9 cellular contexts compared by ENCODE assay signal in genomic region chr17:2412561-2413021, GRCh38. TPM values are rescaled to one million over a fixed set of nuclear protein-coding genes. Genes with fewer than 3 reads are reported as not detected.
A peak's percentile ranks its signal among the peaks of the same experiment; 100 is the strongest.
DNase-seq lines count a peak whose midpoint lies in the region; ATAC-seq and TF ChIP-seq lines count a peak whose summit lies in the region.
"Had no signal": no experiment of that assay in that cellular context is flagged by ENCODE, and none has a peak within 500 bp of the region (broad histone marks: within the 10 kb centered on the region; RNA-seq: fewer than 3 reads in every experiment).

No MANE protein-coding gene starts in this region.

- peaks cover 3% of the 10 kb centered on the region for H3F3A ChIP-seq in PC-3 (ENCODE audit: low read length, unreplicated experiment)

- peaks cover 4% of the 10 kb centered on the region for H3K4me1 ChIP-seq in PC-3 (ENCODE audit: insufficient read depth, low read length)
- peaks cover 9 to 30% (median 13%) of the 10 kb centered on the region in 3 donors for H3K4me1 ChIP-seq in esophagus squamous epithelium
- H3K4me1 ChIP-seq in neutrophil (ENCODE audit: control insufficient read depth in 1 of 2, insufficient read depth in 1 of 2, low read depth in 1 of 2, low read length in 1 of 2), result peaks cover 3 to 7% of the 10 kb centered on the region in 2 experiments
- peaks cover 3% of the 10 kb centered on the region; the same call in 1 of the 2 replicates for H3K4me1 ChIP-seq in Caco-2

- intact Hi-C loops in PC-3 (cut with micrococcal nuclease) (no loop called here), esophagus squamous epithelium (cut with DNase I) (no loop called here), Caco-2 (cut with micrococcal nuclease; ENCODE audit: unreplicated experiment) (loop anchor here (1.0 kb wide), 1 partner anchor 30 kb away; no protein-coding TSS in a partner anchor)

- CTCF ChIA-PET in PC-3 (lab: Charles Lee), result interaction anchor here (1.0 kb wide), 1 partner anchor 30 kb away, joined by 7 read pairs; no protein-coding TSS in a partner anchor
- CTCF ChIA-PET in Caco-2 (lab: Charles Lee), result interaction anchor here (0.6 to 1.7 kb wide), 2 partner anchors 30 to 94 kb away, joined by 6 to 15 read pairs; no protein-coding TSS in a partner anchor

- no peak overlapping the region for H3K4me3 Mint-ChIP-seq in Caco-2 (ENCODE audit: unreplicated experiment)

- H3K27ac Mint-ChIP-seq in Caco-2 (ENCODE audit: unreplicated experiment), result no peak overlapping the region

- TF ChIP-seq CTCF in AG09319 (IDR thresholded peaks at IDR 0.05; ENCODE audit: low read depth, low read length) (peak; percentile 24), PC-3 (conservative IDR thresholded peaks at IDR 0.05; ENCODE audit: low read depth, low read length) (no peak; the same call in 1 of the 2 replicates), esophagus squamous epithelium (IDR thresholded peaks at IDR 0.05) (no peak), neutrophil (IDR thresholded peaks at IDR 0.05) (no peak), Caco-2 (IDR thresholded peaks at IDR 0.05; ENCODE audit: insufficient read depth in 1 of 2, low read depth in 1 of 2, low read length in 1 of 2, severe bottlenecking in 1 of 2, unreplicated experiment in 1 of 2) (no peak)

- BruUV-seq in PC-3 (replicated peaks; lab: Mats Ljungman, UMichigan) (no TSS peak), Caco-2 (replicated peaks; lab: Mats Ljungman, UMichigan) (no TSS peak)

- H3K36me3 ChIP-seq in PC-3 (ENCODE audit: low read depth, low read length) (peaks cover 6% of the 10 kb centered on the region; the same call in 1 of the 2 replicates), esophagus squamous epithelium (peaks cover 0 to 20% (median 0%) of the 10 kb centered on the region in 3 donors), neutrophil (no peaks in the 10 kb centered on the region), Caco-2 (ENCODE audit: control insufficient read depth, insufficient read depth, low read length) (peaks cover 4% of the 10 kb centered on the region)

- no peak overlapping the region for H2AFZ ChIP-seq in PC-3 (ENCODE audit: low read length)

- H4K20me1 ChIP-seq in PC-3 (ENCODE audit: low read length), result no peaks in the 10 kb centered on the region

- H3K9me2 ChIP-seq in PC-3 (replicated peaks; ENCODE audit: low read length), result no peaks in the 10 kb centered on the region

- no peak overlapping the region for H3K9ac ChIP-seq in PC-3 (ENCODE audit: low read length)

- no peaks in the 10 kb centered on the region for H3K27me3 ChIP-seq in PC-3 (ENCODE audit: low read length)
- no peaks in the 10 kb centered on the region for H3K27me3 ChIP-seq in esophagus squamous epithelium
- no peaks in the 10 kb centered on the region for H3K27me3 ChIP-seq in neutrophil
- H3K27me3 ChIP-seq in Caco-2 (replicated peaks; ENCODE audit: control insufficient read depth, insufficient read depth, low read length), result no peaks in the 10 kb centered on the region

- H3K4me2 ChIP-seq in PC-3 (ENCODE audit: low read length), result no peak overlapping the region

- H3K4me3 ChIP-seq in PC-3 (ENCODE audit: low read length) (no peak overlapping the region), esophagus squamous epithelium (no peak overlapping the region), neutrophil (ENCODE audit: low read depth in 1 of 2, low read length in 1 of 2) (no peak overlapping the region), Caco-2 (ENCODE audit: low read depth, low read length) (no peak overlapping the region)

- H3K9me3 ChIP-seq in PC-3 (ENCODE audit: low read length) (no peaks in the 10 kb centered on the region), esophagus squamous epithelium (no peaks in the 10 kb centered on the region), neutrophil (no peaks in the 10 kb centered on the region), Caco-2 (no peaks in the 10 kb centered on the region)

- H3K4me1 Mint-ChIP-seq in Caco-2 (ENCODE audit: low read depth, unreplicated experiment), result no peaks in the 10 kb centered on the region

- no peak for TF ChIP-seq POLR2A in esophagus squamous epithelium (IDR thresholded peaks at IDR 0.05)

- no peaks in the 10 kb centered on the region for H3K79me2 ChIP-seq in PC-3 (ENCODE audit: low read length)

- no peak overlapping the region for H3K27ac ChIP-seq in PC-3 (ENCODE audit: low read length)
- peak overlapping the region; percentile 60 to 84 (median 76) for H3K27ac ChIP-seq in esophagus squamous epithelium
- peak overlapping the region; percentile 11 for H3K27ac ChIP-seq in neutrophil

- POLR2A ChIA-PET in PC-3 (lab: Charles Lee; ENCODE audit: unreplicated experiment), result no interaction called here
- POLR2A ChIA-PET in Caco-2 (lab: Charles Lee), result no interaction called here

- DNase-seq in AG09319 (ENCODE audit: extremely low read depth, low read depth) (no peak), PC-3 (no peak), esophagus squamous epithelium (lab: John Stamatoyannopoulos, UW) (no peak), Caco-2 (no peak), activated gamma-delta T cell treated with Interleukin-2 at 50 U/mL for 16 hours (no peak)
- DNase-seq: DMS79 had no signal

- H3K9me3 Mint-ChIP-seq in Caco-2 (ENCODE audit: unreplicated experiment), result no peaks in the 10 kb centered on the region

- ATAC-seq in PC-3, result peak; percentile 29
- ATAC-seq in GM21526 (IDR thresholded peaks at IDR 0.05; ENCODE audit: low FRiP score, unreplicated experiment), result no peak
- ATAC-seq in GM21717 (IDR thresholded peaks at IDR 0.05; ENCODE audit: unreplicated experiment), result no peak

- peaks cover 51% of the 10 kb centered on the region for H3K36me3 Mint-ChIP-seq in Caco-2 (ENCODE audit: insufficient read depth, unreplicated experiment)

- 48 to 57% methylated on average over 2 of the region's 2 CpGs for WGBS in esophagus squamous epithelium, 2 donors

- no peaks in the 10 kb centered on the region for H3K27me3 Mint-ChIP-seq in Caco-2 (ENCODE audit: insufficient read depth, unreplicated experiment)

RNA-seq across cellular contexts. Expression of gene MNT, which starts 11.7 kb away (rescaled TPM):
- total RNA-seq in PC-3 (2014; rRNA removed) (19.1 and 26.0 TPM in 2 replicates), esophagus squamous epithelium (10 to 100 TPM in 3 of 4 donors, 1 to 10 TPM in 1; 7.2 to 23.0 (median 17.4) TPM), Caco-2 (2022) (24.4 and 25.8 TPM in 2 replicates)
